Comparison of ENCODE assay signal across 18 cellular contexts in genomic region chr2:85745619-85746018, GRCh38. TPM values are rescaled to one million over a fixed set of nuclear protein-coding genes. Genes with fewer than 3 reads are reported as not detected.
DNase-seq lines count a peak whose midpoint lies in the region; ATAC-seq and TF ChIP-seq lines count a peak whose summit lies in the region.
"Had no signal": no experiment of that assay in that cellular context is flagged by ENCODE, and none has a peak within 500 bp of the region (broad histone marks: within the 10 kb centered on the region; RNA-seq: fewer than 3 reads in every experiment).

No MANE protein-coding gene starts in this region.

- no peak for TF ChIP-seq CTCF in brain (conservative IDR thresholded peaks at IDR 0.05)
- TF ChIP-seq CTCF in mesothelial cell of epicardium (IDR thresholded peaks at IDR 0.05; ENCODE audit: unreplicated experiment): no peak

- H3K9me3 ChIP-seq in BLaER1 treated with 17β-estradiol and CSF1 and Interleukin-3, amounts not matched to agents 10 nM and 100 nM (replicated peaks in 1 of 11): no peaks in the 10 kb centered on the region
- no peaks in the 10 kb centered on the region for H3K9me3 ChIP-seq in subcutaneous abdominal adipose tissue (ENCODE audit: control insufficient read depth in 5 of 5, low read length in 5 of 5)
- H3K9me3 ChIP-seq: BE2C had no signal

- H3K4me2 ChIP-seq in BLaER1 treated with 17β-estradiol and CSF1 and Interleukin-3, amounts not matched to agents 10 nM and 100 nM: peak overlapping the region; percentile 70 to 89 (median 85)

- H3K4me1 ChIP-seq in BLaER1 treated with 17β-estradiol and CSF1 and Interleukin-3, amounts not matched to agents 10 nM and 100 nM: peaks cover 47 to 78% (median 76%) of the 10 kb centered on the region in 10 experiments
- peaks cover 53 to 88% (median 86%) of the 10 kb centered on the region in 5 donors for H3K4me1 ChIP-seq in subcutaneous abdominal adipose tissue (ENCODE audit: control insufficient read depth in 5 of 5, insufficient read depth in 5 of 5, low read length in 5 of 5)

- H3K27me3 Mint-ChIP-seq in brain: peaks cover 10% of the 10 kb centered on the region
- H3K27me3 Mint-ChIP-seq in mesothelial cell of epicardium (ENCODE audit: low read depth): peaks cover 10% of the 10 kb centered on the region

- H3K9me3 Mint-ChIP-seq in brain (peaks cover 0 to 13% (median 4%) of the 10 kb centered on the region in 5 experiments), mesothelial cell of epicardium (no peaks in the 10 kb centered on the region)
- H3K9me3 Mint-ChIP-seq: activated T-helper 1 cell treated with anti-CD3 and anti-CD28 coated beads, Interleukin-12 subunit alpha, Interleukin-12 subunit beta, Interleukin-2, Interleukin-4 antibody, amounts not matched to agents 30 ng/mL and 10 ng/mL and 1 ng/mL, durations not matched to agents 14 hours and 24 hours and 36 hours; naive thymus-derived CD8-positive, alpha-beta T cell had no signal

- no peaks in the 10 kb centered on the region for H3K36me3 Mint-ChIP-seq in brain
- no peaks in the 10 kb centered on the region for H3K36me3 Mint-ChIP-seq in mesothelial cell of epicardium
- H3K36me3 Mint-ChIP-seq: naive thymus-derived CD8-positive, alpha-beta T cell had no signal

- H3K27me3 ChIP-seq in BLaER1 treated with 17β-estradiol and CSF1 and Interleukin-3, amounts not matched to agents 10 nM and 100 nM: peaks cover 0 to 48% (median 4%) of the 10 kb centered on the region in 11 experiments; a peak in 15 of 22 replicates
- H3K27me3 ChIP-seq in subcutaneous abdominal adipose tissue (ENCODE audit: control insufficient read depth in 5 of 5, insufficient read depth in 4 of 5, low read length in 5 of 5): no peaks in the 10 kb centered on the region
- H3K27me3 ChIP-seq: BE2C had no signal

- H3K4me1 Mint-ChIP-seq in brain (peaks cover 82% of the 10 kb centered on the region), mesothelial cell of epicardium (peaks cover 55% of the 10 kb centered on the region)

- peaks cover 0 to 20% (median 4%) of the 10 kb centered on the region in 11 experiments; a peak in 10 of 22 replicates for H4K20me1 ChIP-seq in BLaER1 treated with 17β-estradiol and CSF1 and Interleukin-3, amounts not matched to agents 10 nM and 100 nM

- ATAC-seq in GM18520 (IDR thresholded peaks at IDR 0.05; ENCODE audit: unreplicated experiment) (no peak), HG02588 (IDR thresholded peaks at IDR 0.05; ENCODE audit: unreplicated experiment) (no peak)
- ATAC-seq: Panc1 had no signal

- H3K36me3 ChIP-seq in BLaER1 treated with 17β-estradiol and CSF1 and Interleukin-3, amounts not matched to agents 10 nM and 100 nM: no peaks in the 10 kb centered on the region
- H3K36me3 ChIP-seq in subcutaneous abdominal adipose tissue (ENCODE audit: control insufficient read depth in 5 of 5, insufficient read depth in 5 of 5, low read length in 5 of 5): no peaks in the 10 kb centered on the region
- H3K36me3 ChIP-seq: BE2C had no signal

- peak overlapping the region in 2 of 10 experiments; percentile 6; a peak in 4 of 20 replicates for H3K4me3 ChIP-seq in BLaER1 treated with 17β-estradiol and CSF1 and Interleukin-3, amounts not matched to agents 10 nM and 100 nM
- H3K4me3 ChIP-seq in subcutaneous abdominal adipose tissue (ENCODE audit: low read depth in 1 of 5, low read length in 5 of 5): peak overlapping the region in 1 of 5 donors; percentile 11

- DNase-seq in mesothelial cell of epicardium (ENCODE audit: low spot score in 2 of 2, unreplicated experiment in 2 of 2) (no peak), GOT3 (lab: John Stamatoyannopoulos, UW) (no peak)
- DNase-seq in stimulated activated CD4-positive, alpha-beta T cell treated with anti-CD3 and anti-CD28 coated beads, Interleukin-2, amount 100 ng/mL, for 24 hours: no peak
- DNase-seq: activated CD4-positive, alpha-beta T cell treated with anti-CD3 and anti-CD28 coated beads, Interleukin-2, amount 50 U/mL, for 1 hour; amniotic stem cell; BE2C; DND-41; effector CD8-positive, alpha-beta T cell; naive thymus-derived CD8-positive, alpha-beta T cell; NCI-H446 treated with DMSO at 0.1 percent for 48 hours; trophoblast cell had no signal

- peak overlapping the region in 6 of 11 experiments; percentile 7 to 47 (median 26); a peak in 6 of 22 replicates for H3K9ac ChIP-seq in BLaER1 treated with 17β-estradiol and CSF1 and Interleukin-3, amounts not matched to agents 10 nM and 100 nM
- H3K9ac ChIP-seq in subcutaneous abdominal adipose tissue (ENCODE audit: low read length in 5 of 5): peak overlapping the region in 1 of 5 donors; percentile 14

- H3K27ac ChIP-seq in BLaER1 treated with 17β-estradiol and CSF1 and Interleukin-3, amounts not matched to agents 10 nM and 100 nM: no peak overlapping the region; a peak in 3 of 22 replicates
- H3K27ac ChIP-seq in subcutaneous abdominal adipose tissue (ENCODE audit: low read depth, low read length): peak overlapping the region; percentile 87

- peak overlapping the region in 3 of 5 experiments; percentile 73 to 91 (median 90) for H3K27ac Mint-ChIP-seq in brain
- peak overlapping the region; percentile 75 for H3K27ac Mint-ChIP-seq in mesothelial cell of epicardium
- H3K27ac Mint-ChIP-seq: activated T-helper 1 cell treated with anti-CD3 and anti-CD28 coated beads, Interleukin-12 subunit alpha, Interleukin-12 subunit beta, Interleukin-2, Interleukin-4 antibody, amounts not matched to agents 30 ng/mL and 10 ng/mL and 1 ng/mL, durations not matched to agents 14 hours and 24 hours and 36 hours; naive thymus-derived CD8-positive, alpha-beta T cell had no signal

- H3K4me3 Mint-ChIP-seq in brain (peak overlapping the region in 2 of 5 experiments; percentile 50 to 69), mesothelial cell of epicardium (no peak overlapping the region)
- H3K4me3 Mint-ChIP-seq: activated T-helper 1 cell treated with anti-CD3 and anti-CD28 coated beads, Interleukin-12 subunit alpha, Interleukin-12 subunit beta, Interleukin-2, Interleukin-4 antibody, amounts not matched to agents 30 ng/mL and 10 ng/mL and 1 ng/mL, durations not matched to agents 14 hours and 24 hours and 36 hours; naive thymus-derived CD8-positive, alpha-beta T cell had no signal

RNA-seq across cellular contexts. Expression of gene ATOH8, which starts 8.2 kb away (rescaled TPM):
- 15.8 TPM for polyA plus RNA-seq in brain (ENCODE audit: insufficient read depth, low read depth, low replicate concordance)
- total RNA-seq in mesothelial cell of epicardium: 12.6 to 13.8 TPM (median 12.7 TPM) in 3 replicates
- total RNA-seq: naive thymus-derived CD8-positive, alpha-beta T cell had no signal
- polyA plus RNA-seq: naive thymus-derived CD8-positive, alpha-beta T cell had no signal

RNA-seq across cellular contexts. Expression of gene GNLY, which starts 51.5 kb away (rescaled TPM):
- 4.5 TPM for polyA plus RNA-seq in brain (ENCODE audit: insufficient read depth, low read depth, low replicate concordance)
- 0.43 TPM in 1 of 3 replicates, not detected in the others for total RNA-seq in mesothelial cell of epicardium
